9 cellular contexts compared by ENCODE assay signal in the genomic region with DNA sequence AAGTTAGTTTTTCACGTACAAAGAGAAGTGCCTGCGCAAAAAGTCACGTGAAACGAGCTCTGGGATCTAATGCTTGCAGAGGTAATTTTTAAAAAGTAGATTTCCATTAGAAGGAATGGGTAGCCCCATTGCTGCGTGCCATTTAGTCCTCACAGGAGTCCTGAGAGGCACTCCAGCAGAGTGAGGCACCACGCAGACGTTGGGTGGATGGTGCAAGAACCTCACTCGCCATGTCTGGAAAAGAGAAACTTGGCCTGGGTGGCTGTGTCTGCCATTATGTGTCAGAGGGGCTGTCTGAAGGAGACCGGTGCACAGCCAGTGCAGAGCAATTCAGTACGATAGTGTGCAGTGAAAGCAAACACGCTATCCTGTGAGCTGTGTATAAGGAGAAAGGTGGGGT. TPM values are rescaled to one million over a fixed set of nuclear protein-coding genes. Genes with fewer than 3 reads are reported as not detected.
DNase-seq lines count a peak whose midpoint lies in the region; ATAC-seq and TF ChIP-seq lines count a peak whose summit lies in the region.
"Had no signal": no experiment of that assay in that cellular context is flagged by ENCODE, and none has a peak within 500 bp of the region (broad histone marks: within the 10 kb centered on the region; RNA-seq: fewer than 3 reads in every experiment).

No MANE protein-coding gene starts in this region.

- H3K27me3 ChIP-seq in gastroesophageal sphincter, result no peaks in the 10 kb centered on the region

- H3K4me1 Mint-ChIP-seq in stimulated activated naive CD8-positive, alpha-beta T cell treated with anti-CD3 and anti-CD28 coated beads, Interleukin-15, Interleukin-2, amounts not matched to agents 100 ng/mL and 50 ng/mL, for 24 hours (ENCODE audit: low read depth), result peaks cover 30% of the 10 kb centered on the region
- peaks cover 23% of the 10 kb centered on the region for H3K4me1 Mint-ChIP-seq in activated T-helper 2 cell treated with anti-CD3 and anti-CD28 coated beads, Interferon-gamma antibody, Interleukin-2, Interleukin-4, amounts not matched to agents 10 μg/mL and 5 μg/mL and 100 μg/mL, durations not matched to agents 14 hours and 24 hours and 36 hours (ENCODE audit: low read depth)

- peak overlapping the region; percentile 97 for H3K27ac Mint-ChIP-seq in stimulated activated naive CD8-positive, alpha-beta T cell treated with anti-CD3 and anti-CD28 coated beads, Interleukin-15, Interleukin-2, amounts not matched to agents 100 ng/mL and 50 ng/mL, for 24 hours
- H3K27ac Mint-ChIP-seq in activated T-helper 2 cell treated with anti-CD3 and anti-CD28 coated beads, Interferon-gamma antibody, Interleukin-2, Interleukin-4, amounts not matched to agents 10 μg/mL and 5 μg/mL and 100 μg/mL, durations not matched to agents 14 hours and 24 hours and 36 hours, result peak overlapping the region; percentile 99

- H3K4me1 ChIP-seq in gastroesophageal sphincter, result peaks cover 0 to 31% (median 7%) of the 10 kb centered on the region in 3 donors

- H3K9me3 Mint-ChIP-seq in stimulated activated naive CD8-positive, alpha-beta T cell treated with anti-CD3 and anti-CD28 coated beads, Interleukin-15, Interleukin-2, amounts not matched to agents 100 ng/mL and 50 ng/mL, for 24 hours, result no peaks in the 10 kb centered on the region
- no peaks in the 10 kb centered on the region for H3K9me3 Mint-ChIP-seq in activated T-helper 2 cell treated with anti-CD3 and anti-CD28 coated beads, Interferon-gamma antibody, Interleukin-2, Interleukin-4, amounts not matched to agents 10 μg/mL and 5 μg/mL and 100 μg/mL, durations not matched to agents 14 hours and 24 hours and 36 hours

- H3K4me3 Mint-ChIP-seq in stimulated activated naive CD8-positive, alpha-beta T cell treated with anti-CD3 and anti-CD28 coated beads, Interleukin-15, Interleukin-2, amounts not matched to agents 100 ng/mL and 50 ng/mL, for 24 hours, result peak overlapping the region; percentile 89
- H3K4me3 Mint-ChIP-seq in activated T-helper 2 cell treated with anti-CD3 and anti-CD28 coated beads, Interferon-gamma antibody, Interleukin-2, Interleukin-4, amounts not matched to agents 10 μg/mL and 5 μg/mL and 100 μg/mL, durations not matched to agents 14 hours and 24 hours and 36 hours (ENCODE audit: low read depth), result peak overlapping the region; percentile 91

- WGBS in gastroesophageal sphincter (ENCODE audit: low coverage in 1 of 2), 2 donors, result 91 to 99% methylated on average over 8 to 11 of the region's 11 CpGs

- no peak for TF ChIP-seq EP300 in gastroesophageal sphincter (IDR thresholded peaks at IDR 0.05)

- intact Hi-C loops in activated T-helper 2 cell treated with anti-CD3 and anti-CD28 coated beads, Interferon-gamma antibody, Interleukin-2, Interleukin-4, amounts not matched to agents 10 μg/mL and 5 μg/mL and 100 μg/mL, durations not matched to agents 14 hours and 24 hours and 36 hours (cut with micrococcal nuclease), result loop anchor here (5.0 to 10.0 kb wide), 3 partner anchors 35 to 142 kb away; no protein-coding TSS in a partner anchor

- H3K9me3 ChIP-seq in gastroesophageal sphincter, result no peaks in the 10 kb centered on the region

- DNase-seq in stimulated activated naive CD8-positive, alpha-beta T cell treated with anti-CD3 and anti-CD28 coated beads, Interleukin-15, Interleukin-2, amounts not matched to agents 100 U/mL and 50 U/mL, for 24 hours, result no peak
- DNase-seq in activated T-helper 2 cell treated with anti-CD3 and anti-CD28 coated beads, Interferon-gamma antibody, Interleukin-2, Interleukin-4, amounts not matched to agents 10 μg/mL and 5 μg/mL and 100 μg/mL, durations not matched to agents 14 hours and 24 hours and 36 hours (ENCODE audit: low spot score), result no peak
- peak; percentile 72 for DNase-seq in mesenteric fat pad (ENCODE audit: low spot score)
- no peak for DNase-seq in COLO829 (ENCODE audit: low spot score)

- H3K36me3 ChIP-seq in gastroesophageal sphincter, result no peaks in the 10 kb centered on the region

- no peak for TF ChIP-seq CTCF in gastroesophageal sphincter (IDR thresholded peaks at IDR 0.05)

- no peak for TF ChIP-seq POLR2A in gastroesophageal sphincter (IDR thresholded peaks at IDR 0.05)

- ATAC-seq in stimulated activated naive CD8-positive, alpha-beta T cell treated with anti-CD3 and anti-CD28 coated beads, Interleukin-15, Interleukin-2, amounts not matched to agents 100 U/mL and 50 U/mL, for 24 hours, result no peak
- ATAC-seq in HG02623 (IDR thresholded peaks at IDR 0.05; ENCODE audit: unreplicated experiment) (no peak), GM21717 (IDR thresholded peaks at IDR 0.05; ENCODE audit: unreplicated experiment) (no peak), gastroesophageal sphincter (no peak)
- ATAC-seq: activated CD4-positive, CD25-positive, alpha-beta regulatory T cell treated with anti-CD3 and anti-CD28 coated beads, Interleukin-2, amount 50 U/mL, for 24 hours had no signal

- H3K27ac ChIP-seq in gastroesophageal sphincter, result no peak overlapping the region

- H3K27me3 Mint-ChIP-seq in stimulated activated naive CD8-positive, alpha-beta T cell treated with anti-CD3 and anti-CD28 coated beads, Interleukin-15, Interleukin-2, amounts not matched to agents 100 ng/mL and 50 ng/mL, for 24 hours, result peaks cover 6% of the 10 kb centered on the region
- peaks cover 9% of the 10 kb centered on the region for H3K27me3 Mint-ChIP-seq in activated T-helper 2 cell treated with anti-CD3 and anti-CD28 coated beads, Interferon-gamma antibody, Interleukin-2, Interleukin-4, amounts not matched to agents 10 μg/mL and 5 μg/mL and 100 μg/mL, durations not matched to agents 14 hours and 24 hours and 36 hours (ENCODE audit: low read depth)

- H3K4me3 ChIP-seq in gastroesophageal sphincter, result no peak overlapping the region

- H3K36me3 Mint-ChIP-seq in stimulated activated naive CD8-positive, alpha-beta T cell treated with anti-CD3 and anti-CD28 coated beads, Interleukin-15, Interleukin-2, amounts not matched to agents 100 ng/mL and 50 ng/mL, for 24 hours (ENCODE audit: low read depth), result no peaks in the 10 kb centered on the region
- H3K36me3 Mint-ChIP-seq in activated T-helper 2 cell treated with anti-CD3 and anti-CD28 coated beads, Interferon-gamma antibody, Interleukin-2, Interleukin-4, amounts not matched to agents 10 μg/mL and 5 μg/mL and 100 μg/mL, durations not matched to agents 14 hours and 24 hours and 36 hours (ENCODE audit: low read depth), result peaks cover 18% of the 10 kb centered on the region

RNA-seq across cellular contexts. Expression of gene HDAC4, which starts 1.8 kb away (rescaled TPM):
- total RNA-seq in activated T-helper 2 cell treated with anti-CD3 and anti-CD28 coated beads, Interferon-gamma antibody, Interleukin-2, Interleukin-4, amounts not matched to agents 10 μg/mL and 5 μg/mL and 100 μg/mL, durations not matched to agents 14 hours and 24 hours and 36 hours, result 44.8 and 55.3 TPM in 2 replicates
- total RNA-seq in mesenteric fat pad (44.9 TPM), gastroesophageal sphincter (100 to 1,000 TPM in 1 of 4 donors, 10 to 100 TPM in 3; 41.3 to 104 (median 85.8) TPM)
